ENCODE assay signal across 24 cellular contexts in the genomic region with DNA sequence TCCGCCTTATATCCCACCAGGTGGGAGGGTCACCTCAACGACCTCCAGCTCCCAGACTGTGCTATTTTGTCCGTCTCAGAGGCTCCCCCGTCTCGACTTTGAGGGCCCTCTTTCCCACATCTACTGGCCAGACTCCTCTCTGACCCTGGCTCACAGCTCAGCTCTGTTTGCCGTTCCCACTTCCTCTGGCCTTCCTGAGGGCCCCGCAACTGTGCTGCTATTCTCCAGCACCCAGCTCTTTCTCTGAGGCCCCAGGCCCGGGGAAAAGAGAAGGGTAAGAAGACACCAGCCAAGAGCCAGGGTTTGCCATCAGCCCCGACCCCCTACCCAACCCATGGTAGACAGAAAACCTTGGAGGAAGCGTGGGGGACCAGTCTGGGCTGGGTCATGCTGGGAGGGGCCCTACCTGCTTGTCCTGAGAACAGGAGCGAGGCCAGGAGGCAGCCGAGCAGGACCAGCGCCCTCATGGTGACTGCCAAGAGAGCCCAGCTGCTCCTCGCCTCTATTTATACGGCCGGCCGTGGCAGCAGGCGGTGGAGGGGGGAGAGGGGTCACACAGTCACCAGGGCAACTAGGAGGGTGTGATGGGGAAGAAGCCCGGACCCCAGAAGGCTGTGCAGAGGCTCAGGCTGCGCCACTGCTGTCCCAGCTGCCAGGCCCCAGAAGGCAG. TPM values are rescaled to one million over a fixed set of nuclear protein-coding genes. Genes with fewer than 3 reads are reported as not detected.
DNase-seq lines count a peak whose midpoint lies in the region; ATAC-seq and TF ChIP-seq lines count a peak whose summit lies in the region.
"Had no signal": no experiment of that assay in that cellular context is flagged by ENCODE, and none has a peak within 500 bp of the region (broad histone marks: within the 10 kb centered on the region; RNA-seq: fewer than 3 reads in every experiment).

SRL (minus strand) TSS at position 480 of the 670 bp plus-strand sequence; CDS start at position 467, 13 bp downstream.

- H3K27me3 ChIP-seq in upper lobe of right lung = no peaks in the 10 kb centered on the region
- H3K27me3 ChIP-seq: BLaER1 treated with 17β-estradiol and CSF1 and Interleukin-3, amounts not matched to agents 10 nM and 100 nM; vagina had no signal

- no peaks in the 10 kb centered on the region for H3K36me3 Mint-ChIP-seq in activated naive CD4-positive, alpha-beta T cell treated with anti-CD3 and anti-CD28 coated beads, Interleukin-2, amount 10 ng/mL, durations not matched to agents 7 days and 5 days
- H3K36me3 Mint-ChIP-seq in endothelial cell (ENCODE audit: low read depth, unreplicated experiment) (peaks cover 4% of the 10 kb centered on the region), mesothelial cell of epicardium (no peaks in the 10 kb centered on the region), osteocyte (ENCODE audit: unreplicated experiment) (no peaks in the 10 kb centered on the region)
- H3K36me3 Mint-ChIP-seq: activated naive CD8-positive, alpha-beta T cell treated with anti-CD3 and anti-CD28 coated beads for 36 hours had no signal

- H3K9me3 ChIP-seq in upper lobe of right lung = no peaks in the 10 kb centered on the region
- H3K9me3 ChIP-seq: A549, vagina had no signal

- H3K4me1 ChIP-seq in upper lobe of right lung = no peaks in the 10 kb centered on the region
- H3K4me1 ChIP-seq: A549, parathyroid adenoma, vagina had no signal

- intact Hi-C loops in upper lobe of right lung (cut with DNase I) = no loop called here

- H3K36me3 ChIP-seq in upper lobe of right lung = no peaks in the 10 kb centered on the region
- H3K36me3 ChIP-seq: BLaER1 treated with 17β-estradiol and CSF1 and Interleukin-3, amounts not matched to agents 10 nM and 100 nM; vagina had no signal

- H3K4me3 Mint-ChIP-seq in activated naive CD4-positive, alpha-beta T cell treated with anti-CD3 and anti-CD28 coated beads, Interleukin-2, amount 10 ng/mL, durations not matched to agents 7 days and 5 days = no peak within 1 kb of the TSS
- H3K4me3 Mint-ChIP-seq in endothelial cell (ENCODE audit: unreplicated experiment) (peak within 1 kb of the TSS; percentile 13), mesothelial cell of epicardium (no peak within 1 kb of the TSS), osteocyte (ENCODE audit: unreplicated experiment) (no peak within 1 kb of the TSS)
- H3K4me3 Mint-ChIP-seq: activated CD8-positive, alpha-beta T cell treated with anti-CD3 and anti-CD28 coated beads, Interleukin-2, amount 10 ng/mL, durations not matched to agents 7 days and 5 days; activated naive CD8-positive, alpha-beta T cell treated with anti-CD3 and anti-CD28 coated beads for 36 hours had no signal

- H3K9me3 Mint-ChIP-seq in activated naive CD4-positive, alpha-beta T cell treated with anti-CD3 and anti-CD28 coated beads, Interleukin-2, amount 10 ng/mL, durations not matched to agents 7 days and 5 days = no peaks in the 10 kb centered on the region
- H3K9me3 Mint-ChIP-seq in endothelial cell (ENCODE audit: unreplicated experiment) (no peaks in the 10 kb centered on the region), mesothelial cell of epicardium (peaks cover 6% of the 10 kb centered on the region), osteocyte (ENCODE audit: unreplicated experiment) (no peaks in the 10 kb centered on the region)
- H3K9me3 Mint-ChIP-seq: activated naive CD8-positive, alpha-beta T cell treated with anti-CD3 and anti-CD28 coated beads for 36 hours had no signal

- CTCF ChIA-PET in activated naive CD4-positive, alpha-beta T cell treated with anti-CD3 and anti-CD28 coated beads, Interleukin-2, amount 10 ng/mL, durations not matched to agents 7 days and 5 days (lab: Charles Lee) = no interaction called here

- no peak for DNase-seq in activated naive CD4-positive, alpha-beta T cell treated with anti-CD3 and anti-CD28 coated beads, Interleukin-2, amount 10 ng/mL, durations not matched to agents 7 days and 5 days
- no peak for DNase-seq in activated naive CD4-positive, alpha-beta T cell treated with anti-CD3 and anti-CD28 coated beads, Interleukin-2, amount 50 U/mL, for 16 hours
- DNase-seq in endothelial cell (ENCODE audit: low spot score) (no peak), mesothelial cell of epicardium (ENCODE audit: low spot score in 2 of 2, unreplicated experiment in 2 of 2) (no peak), ureter (ENCODE audit: low spot score) (no peak), upper lobe of right lung (no peak), osteocyte (ENCODE audit: extremely low spot score, unreplicated experiment) (no peak)
- DNase-seq: activated CD4-positive, CD25-positive, alpha-beta regulatory T cell; activated CD8-positive, alpha-beta T cell treated with anti-CD3 and anti-CD28 coated beads, Interleukin-2, amount 10 ng/mL, durations not matched to agents 7 days and 5 days; activated naive CD8-positive, alpha-beta T cell treated with anti-CD3 and anti-CD28 coated beads for 36 hours; activated T-cell treated with anti-CD3 and anti-CD28 coated beads, Interleukin-2, amount 50 U/mL, for 48 hours; dorsolateral prefrontal cortex; GOT3; Kasumi-1; NCI-H1048; NCI-H69; stimulated activated CD4-positive, alpha-beta T cell treated with anti-CD3 and anti-CD28 coated beads, Interleukin-4, amount 100 ng/mL, for 4 hours had no signal

- H3K27me3 Mint-ChIP-seq in activated naive CD4-positive, alpha-beta T cell treated with anti-CD3 and anti-CD28 coated beads, Interleukin-2, amount 10 ng/mL, durations not matched to agents 7 days and 5 days = peaks cover 22% of the 10 kb centered on the region
- H3K27me3 Mint-ChIP-seq in endothelial cell (ENCODE audit: unreplicated experiment) = peaks cover 13% of the 10 kb centered on the region
- no peaks in the 10 kb centered on the region for H3K27me3 Mint-ChIP-seq in mesothelial cell of epicardium (ENCODE audit: low read depth)
- peaks cover 3% of the 10 kb centered on the region for H3K27me3 Mint-ChIP-seq in osteocyte (ENCODE audit: unreplicated experiment)
- H3K27me3 Mint-ChIP-seq: activated naive CD8-positive, alpha-beta T cell treated with anti-CD3 and anti-CD28 coated beads for 36 hours had no signal

- H3K27ac ChIP-seq in upper lobe of right lung = no peak within 1 kb of the TSS
- H3K27ac ChIP-seq: A549; BLaER1 treated with 17β-estradiol and CSF1 and Interleukin-3, amounts not matched to agents 10 nM and 100 nM; parathyroid adenoma; PC-9; vagina had no signal

- peak within 1 kb of the TSS; percentile 9 for H3K27ac Mint-ChIP-seq in activated naive CD4-positive, alpha-beta T cell treated with anti-CD3 and anti-CD28 coated beads, Interleukin-2, amount 10 ng/mL, durations not matched to agents 7 days and 5 days
- H3K27ac Mint-ChIP-seq in endothelial cell (ENCODE audit: unreplicated experiment) (peak within 1 kb of the TSS; percentile 7), mesothelial cell of epicardium (peak within 1 kb of the TSS; percentile 10), osteocyte (ENCODE audit: unreplicated experiment) (no peak within 1 kb of the TSS)
- H3K27ac Mint-ChIP-seq: activated CD8-positive, alpha-beta T cell treated with anti-CD3 and anti-CD28 coated beads, Interleukin-2, amount 10 ng/mL, durations not matched to agents 7 days and 5 days; activated naive CD8-positive, alpha-beta T cell treated with anti-CD3 and anti-CD28 coated beads for 36 hours had no signal

- H3K4me1 Mint-ChIP-seq in activated naive CD4-positive, alpha-beta T cell treated with anti-CD3 and anti-CD28 coated beads, Interleukin-2, amount 10 ng/mL, durations not matched to agents 7 days and 5 days = peaks cover 2% of the 10 kb centered on the region
- H3K4me1 Mint-ChIP-seq in endothelial cell (ENCODE audit: unreplicated experiment) = peaks cover 8% of the 10 kb centered on the region
- peaks cover 32% of the 10 kb centered on the region for H3K4me1 Mint-ChIP-seq in mesothelial cell of epicardium
- peaks cover 6% of the 10 kb centered on the region for H3K4me1 Mint-ChIP-seq in osteocyte (ENCODE audit: unreplicated experiment)

- ATAC-seq in HG02938 (IDR thresholded peaks at IDR 0.05; ENCODE audit: unreplicated experiment) (no peak), upper lobe of right lung (no peak)
- ATAC-seq: A549; activated CD8-positive, alpha-beta T cell treated with anti-CD3 and anti-CD28 coated beads, Interleukin-2, amount 10 ng/mL, durations not matched to agents 7 days and 5 days had no signal

- TF ChIP-seq CTCF in endothelial cell (IDR thresholded peaks at IDR 0.05; ENCODE audit: unreplicated experiment) = no peak
- TF ChIP-seq CTCF in mesothelial cell of epicardium (IDR thresholded peaks at IDR 0.05; ENCODE audit: unreplicated experiment) = no peak
- TF ChIP-seq CTCF in upper lobe of right lung (IDR thresholded peaks at IDR 0.05) = no peak
- no peak for TF ChIP-seq CTCF in osteocyte (IDR thresholded peaks at IDR 0.05)

- no peak within 1 kb of the TSS for H3K4me3 ChIP-seq in upper lobe of right lung
- H3K4me3 ChIP-seq: A549; BLaER1 treated with 17β-estradiol and CSF1 and Interleukin-3, amounts not matched to agents 10 nM and 100 nM; PC-9; smooth muscle cell; vagina had no signal

RNA-seq across cellular contexts. Expression of gene SRL, which starts in this region (rescaled TPM):
- total RNA-seq in endothelial cell (ENCODE audit: unreplicated experiment) = 0.26 TPM
- total RNA-seq in mesothelial cell of epicardium = 1.7 to 1.8 TPM (median 1.8 TPM) in 3 replicates
- 10.1 TPM for total RNA-seq in ureter
- total RNA-seq in upper lobe of right lung = 0.64 TPM
- total RNA-seq in osteocyte = not detected in 2 replicates
- total RNA-seq: activated CD8-positive, alpha-beta T cell treated with anti-CD3 and anti-CD28 coated beads, Interleukin-2, amount 10 ng/mL, durations not matched to agents 7 days and 5 days; activated naive CD8-positive, alpha-beta T cell treated with anti-CD3 and anti-CD28 coated beads for 36 hours; PC-9; smooth muscle cell had no signal
